Comparison of ENCODE assay signal across 35 cellular contexts in genomic region chr7:85927226-85927625, GRCh38.
"Had no signal": no experiment of that assay in that cellular context is flagged by ENCODE, and none has a peak within 500 bp of the region (broad histone marks: within the 10 kb centered on the region; RNA-seq: fewer than 3 reads in every experiment).

No MANE protein-coding gene starts in this region.

- H3K4me3 Mint-ChIP-seq: activated CD4-positive, alpha-beta memory T cell treated with anti-CD3 and anti-CD28 coated beads, Interleukin-2, amount 10 ng/mL, durations not matched to agents 7 days and 5 days; activated CD8-positive, alpha-beta memory T cell treated with anti-CD3 and anti-CD28 coated beads, Interleukin-2, amount 10 ng/mL, durations not matched to agents 7 days and 5 days; activated naive CD4-positive, alpha-beta T cell treated with anti-CD3 and anti-CD28 coated beads, Interleukin-2, amount 10 ng/mL, durations not matched to agents 7 days and 5 days; activated naive CD8-positive, alpha-beta T cell; activated naive CD8-positive, alpha-beta T cell treated with anti-CD3 and anti-CD28 coated beads, Interleukin-2, amount 50 U/mL, for 24 hours; brain had no signal

- H3K27ac ChIP-seq: Peyer's patch, WERI-Rb-1 had no signal

- H3K27ac Mint-ChIP-seq: activated CD4-positive, alpha-beta memory T cell treated with anti-CD3 and anti-CD28 coated beads, Interleukin-2, amount 10 ng/mL, durations not matched to agents 7 days and 5 days; activated CD8-positive, alpha-beta memory T cell treated with anti-CD3 and anti-CD28 coated beads, Interleukin-2, amount 10 ng/mL, durations not matched to agents 7 days and 5 days; activated naive CD4-positive, alpha-beta T cell treated with anti-CD3 and anti-CD28 coated beads, Interleukin-2, amount 10 ng/mL, durations not matched to agents 7 days and 5 days; activated naive CD8-positive, alpha-beta T cell; activated naive CD8-positive, alpha-beta T cell treated with anti-CD3 and anti-CD28 coated beads, Interleukin-2, amount 50 U/mL, for 24 hours; brain had no signal

- H3K4me3 ChIP-seq: Peyer's patch had no signal

- FAIRE-seq: bronchial epithelial cell had no signal

- ATAC-seq: activated CD8-positive, alpha-beta memory T cell treated with anti-CD3 and anti-CD28 coated beads, Interleukin-2, amount 10 ng/mL, durations not matched to agents 7 days and 5 days; activated naive CD8-positive, alpha-beta T cell treated with anti-CD3 and anti-CD28 coated beads, Interleukin-2, amount 50 U/mL, for 24 hours; PC-3 had no signal

- H3K4me1 Mint-ChIP-seq: activated CD4-positive, alpha-beta memory T cell treated with anti-CD3 and anti-CD28 coated beads, Interleukin-2, amount 10 ng/mL, durations not matched to agents 7 days and 5 days; activated CD8-positive, alpha-beta memory T cell treated with anti-CD3 and anti-CD28 coated beads, Interleukin-2, amount 10 ng/mL, durations not matched to agents 7 days and 5 days; activated naive CD4-positive, alpha-beta T cell treated with anti-CD3 and anti-CD28 coated beads, Interleukin-2, amount 10 ng/mL, durations not matched to agents 7 days and 5 days; activated naive CD8-positive, alpha-beta T cell treated with anti-CD3 and anti-CD28 coated beads, Interleukin-2, amount 50 U/mL, for 24 hours; brain had no signal

- H3K9me3 ChIP-seq: Peyer's patch had no signal

- H3K27me3 Mint-ChIP-seq: activated CD4-positive, alpha-beta memory T cell treated with anti-CD3 and anti-CD28 coated beads, Interleukin-2, amount 10 ng/mL, durations not matched to agents 7 days and 5 days; activated CD8-positive, alpha-beta memory T cell treated with anti-CD3 and anti-CD28 coated beads, Interleukin-2, amount 10 ng/mL, durations not matched to agents 7 days and 5 days; activated naive CD4-positive, alpha-beta T cell treated with anti-CD3 and anti-CD28 coated beads, Interleukin-2, amount 10 ng/mL, durations not matched to agents 7 days and 5 days; activated naive CD8-positive, alpha-beta T cell; activated naive CD8-positive, alpha-beta T cell treated with anti-CD3 and anti-CD28 coated beads, Interleukin-2, amount 50 U/mL, for 24 hours; brain had no signal

- H3K36me3 Mint-ChIP-seq: activated CD8-positive, alpha-beta memory T cell treated with anti-CD3 and anti-CD28 coated beads, Interleukin-2, amount 10 ng/mL, durations not matched to agents 7 days and 5 days; activated naive CD4-positive, alpha-beta T cell treated with anti-CD3 and anti-CD28 coated beads, Interleukin-2, amount 10 ng/mL, durations not matched to agents 7 days and 5 days; activated naive CD8-positive, alpha-beta T cell; brain had no signal

- DNase-seq: activated CD4-positive, alpha-beta memory T cell treated with anti-CD3 and anti-CD28 coated beads, Interleukin-2, amount 10 ng/mL, durations not matched to agents 7 days and 5 days; activated CD4-positive, alpha-beta T cell treated with anti-CD3 and anti-CD28 coated beads for 1 hour; activated CD4-positive, alpha-beta T cell treated with anti-CD3 and anti-CD28 coated beads for 48 hours; activated CD4-positive, CD25-positive, alpha-beta regulatory T cell; activated CD8-positive, alpha-beta memory T cell treated with anti-CD3 and anti-CD28 coated beads for 24 hours; activated CD8-positive, alpha-beta memory T cell treated with anti-CD3 and anti-CD28 coated beads, Interleukin-2, amount 10 ng/mL, durations not matched to agents 7 days and 5 days; activated CD8-positive, alpha-beta memory T cell treated with anti-CD3 and anti-CD28 coated beads, Interleukin-2, amount 50 U/mL, for 48 hours; activated effector memory CD4-positive, alpha-beta T cell treated with Interleukin-2 at 50 U/mL for 16 hours; activated naive CD4-positive, alpha-beta T cell treated with anti-CD3 and anti-CD28 coated beads, Interleukin-2, amount 10 ng/mL, durations not matched to agents 7 days and 5 days; activated naive CD8-positive, alpha-beta T cell treated with anti-CD3 and anti-CD28 coated beads, Interleukin-2, amount 50 U/mL, for 24 hours; activated T-cell treated with anti-CD3 and anti-CD28 coated beads, Interleukin-2, amount 50 U/mL, for 48 hours; anterior cingulate cortex; caudate nucleus; Kasumi-1; MM.1S; MV-4-11; NCI-H1092; NCI-H1436 treated with DMSO at 0.1 percent for 48 hours; NCI-H187; NCI-H2029 treated with DMSO at 0.1 percent for 48 hours; NCI-H2107; NCI-H2171; NCI-H524; NCI-H69; NCI-H82; NK-92 treated with Interleukin-12 subunit alpha and Interleukin-12 subunit beta, amount 100 ng/mL, for 24 hours; PC-3; Peyer's patch; RPMI8226; SW 1271; T1000; WERI-Rb-1 had no signal

- H3K27me3 ChIP-seq: Peyer's patch had no signal
